In the genomic region with DNA sequence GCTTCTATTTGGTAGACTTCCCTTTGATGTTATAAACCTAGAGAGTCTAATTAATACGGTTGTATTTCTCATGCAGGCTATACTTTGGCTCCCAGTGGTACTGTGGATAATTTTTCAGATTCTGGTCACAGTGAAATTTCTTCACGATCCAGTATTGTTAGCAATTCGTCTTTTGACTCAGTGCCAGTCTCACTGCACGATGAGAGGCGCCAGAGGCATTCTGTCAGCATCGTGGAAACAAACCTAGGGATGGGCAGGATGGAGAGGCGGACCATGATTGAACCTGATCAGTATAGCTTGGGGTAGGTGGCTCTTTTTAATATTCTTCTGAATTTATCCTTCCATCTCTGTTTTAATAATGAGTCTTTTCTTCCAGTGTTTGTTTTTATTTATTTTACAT, we compare ENCODE assay signal across 26 cellular contexts.
DNase-seq lines count a peak whose midpoint lies in the region; ATAC-seq and TF ChIP-seq lines count a peak whose summit lies in the region.
"Had no signal": no experiment of that assay in that cellular context is flagged by ENCODE, and none has a peak within 500 bp of the region (broad histone marks: within the 10 kb centered on the region; RNA-seq: fewer than 3 reads in every experiment).

No MANE protein-coding gene starts in this region.

- no peaks in the 10 kb centered on the region for H3K9me3 ChIP-seq in BE2C
- H3K9me3 ChIP-seq: BLaER1 treated with 17β-estradiol and CSF1 and Interleukin-3, amounts not matched to agents 10 nM and 100 nM; Caco-2; HAP-1 had no signal

- peaks cover 78% of the 10 kb centered on the region for H3K36me3 ChIP-seq in BE2C
- H3K36me3 ChIP-seq: HAP-1 had no signal

- ATAC-seq in Right ventricle myocardium superior (ENCODE audit: poor library complexity) (peak; percentile 48), left ventricle myocardium superior (peak; percentile 57)
- ATAC-seq: GM12878 had no signal

- no peaks in the 10 kb centered on the region for H3K27me3 ChIP-seq in BE2C
- H3K27me3 ChIP-seq: BLaER1 treated with 17β-estradiol and CSF1 and Interleukin-3, amounts not matched to agents 10 nM and 100 nM had no signal

- no peaks in the 10 kb centered on the region for H3K4me1 ChIP-seq in BE2C
- H3K4me1 ChIP-seq: Caco-2, HAP-1 had no signal

- intact Hi-C loops in Right ventricle myocardium superior (cut with DNase I) (no loop called here), cardiac septum (cut with DNase I) (no loop called here), left ventricle myocardium superior (cut with micrococcal nuclease) (no loop called here)

- DNase-seq in Right ventricle myocardium superior (no peak), cardiac septum (ENCODE audit: low spot score) (no peak), cerebellum (ENCODE audit: low spot score) (peak; percentile 5), left ventricle myocardium superior (no peak), superior temporal gyrus (ENCODE audit: extremely low spot score) (peak; percentile 77), NCI-H345 treated with DMSO at 0.1 percent for 48 hours (lab: John Stamatoyannopoulos, UW; ENCODE audit: unreplicated experiment) (no peak), BE2C (no peak), HCEC 1CT (no peak)
- DNase-seq: Caco-2; CD4-positive, alpha-beta memory T cell; GDM1; GOT3; Karpas-422; NCI-H1092 treated with DMSO at 0.1 percent for 48 hours; NCI-H1436; NCI-H187; NCI-H2081 treated with DMSO at 0.1 percent for 48 hours; NCI-H2171 treated with DMSO at 0.1 percent for 48 hours; NCI-H446; NCI-H524 treated with DMSO at 0.1 percent for 48 hours; NCI-H774; PC-9; SHP77 had no signal

- TF ChIP-seq CTCF in BE2C (IDR thresholded peaks at IDR 0.05; ENCODE audit: low read depth, low read length), result no peak

- no peak overlapping the region for H3K4me3 ChIP-seq in BE2C (ENCODE audit: low read depth, low read length)
- H3K4me3 ChIP-seq: BLaER1 treated with 17β-estradiol and CSF1 and Interleukin-3, amounts not matched to agents 10 nM and 100 nM; GM12878; HAP-1; PC-9 had no signal

Comparison
In these comparisons a context has a peak if more than half of its experiments do, and no peak if none do; other contexts are left out.
1. DNase-seq: peak in cerebellum (single experiment) and superior temporal gyrus (single experiment); none in Right ventricle myocardium superior (single experiment), cardiac septum (single experiment), left ventricle myocardium superior (single experiment), NCI-H345 treated with DMSO at 0.1 percent for 48 hours (single experiment), BE2C (single experiment) and HCEC 1CT (single experiment).